ENCODE assay signal across 1 cellular context in genomic region chr4:40240040-40240653, GRCh38.
TF ChIP-seq lines count a peak whose summit lies in the region.

No MANE protein-coding gene starts in this region.

TF ChIP-seq in K562, 482 proteins besides CTCF, POLR2A, EP300 and RAD21 (continued from another document):
- no peak for TF ChIP-seq NR2C1 (IDR thresholded peaks at IDR 0.05)
- 0 out of 2 replicates have a peak, but pooled peaks have one; percentile 17 for TF ChIP-seq NR2C1 (tag; IDR thresholded peaks at IDR 0.05)
